In the genomic region with DNA sequence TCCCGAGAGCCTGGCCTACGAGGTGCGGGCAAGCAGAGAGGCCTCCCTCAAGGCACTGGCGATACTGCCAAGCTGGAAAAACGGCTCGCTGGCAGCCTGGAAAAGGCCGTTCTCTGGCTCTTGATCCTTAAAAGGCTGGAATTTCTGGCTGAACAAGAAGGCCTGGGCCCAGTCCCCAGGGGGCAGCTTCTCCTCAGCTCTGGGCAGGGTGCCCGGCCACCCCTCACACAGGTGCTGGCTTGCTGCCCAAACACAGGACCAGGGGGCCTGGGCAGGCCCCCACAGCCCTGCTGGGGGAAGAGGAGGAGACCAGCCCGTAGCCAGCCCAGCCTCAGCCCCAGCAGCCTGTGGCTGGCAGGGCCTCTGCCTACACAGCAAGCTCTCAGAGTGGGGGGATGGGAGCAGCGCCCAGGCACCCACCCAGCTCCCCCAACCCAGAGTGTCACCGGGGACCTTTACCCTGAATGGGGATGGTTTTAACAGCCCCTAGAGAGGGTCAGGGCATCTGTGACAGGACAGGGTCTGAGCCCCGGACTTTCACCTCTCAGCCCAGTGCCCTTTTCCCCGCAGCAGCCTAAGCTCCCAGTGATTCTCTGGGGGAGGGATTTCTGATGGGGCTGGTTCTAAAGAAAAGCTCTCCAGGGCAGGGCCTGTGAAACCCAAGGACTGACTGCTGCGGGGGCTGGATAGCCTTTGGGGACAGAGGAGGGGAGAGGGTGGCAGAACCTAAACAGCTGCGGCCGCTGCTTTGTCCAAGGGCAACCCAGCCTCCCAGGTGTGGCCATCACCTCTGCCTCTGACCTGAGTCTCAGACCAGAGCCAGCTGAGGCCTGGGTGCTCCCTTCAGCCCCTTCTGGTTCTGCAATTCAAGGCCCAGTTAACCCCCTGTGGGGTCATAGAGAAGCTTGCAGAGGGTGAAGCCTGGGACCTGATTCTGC, we compare ENCODE assay signal across 8 cellular contexts. TPM values are rescaled to one million over a fixed set of nuclear protein-coding genes. Genes with fewer than 3 reads are reported as not detected.
DNase-seq lines count a peak whose midpoint lies in the region; ATAC-seq and TF ChIP-seq lines count a peak whose summit lies in the region.

No MANE protein-coding gene starts in this region.

- peak overlapping the region; percentile 93 for H3K27ac Mint-ChIP-seq in activated CD8-positive, alpha-beta T cell treated with anti-CD3 and anti-CD28 coated beads for 36 hours
- no peak overlapping the region for H3K27ac Mint-ChIP-seq in activated naive CD4-positive, alpha-beta T cell treated with anti-CD3 and anti-CD28 coated beads for 36 hours

- TF ChIP-seq POLR2A in heart left ventricle (IDR thresholded peaks at IDR 0.05): no peak

- peaks cover 56% of the 10 kb centered on the region for H3K4me1 Mint-ChIP-seq in activated CD8-positive, alpha-beta T cell treated with anti-CD3 and anti-CD28 coated beads for 36 hours (ENCODE audit: low read depth)
- H3K4me1 Mint-ChIP-seq in activated naive CD4-positive, alpha-beta T cell treated with anti-CD3 and anti-CD28 coated beads for 36 hours (ENCODE audit: low read depth): peaks cover 60% of the 10 kb centered on the region

- CTCF ChIA-PET in activated CD8-positive, alpha-beta T cell treated with anti-CD3 and anti-CD28 coated beads for 36 hours (lab: Charles Lee): interaction anchor here (1.2 to 1.4 kb wide), 3 partner anchors 17 to 140 kb away, joined by 3 to 4 read pairs (median 3); no protein-coding TSS in a partner anchor
- CTCF ChIA-PET in activated naive CD4-positive, alpha-beta T cell treated with anti-CD3 and anti-CD28 coated beads for 36 hours (lab: Charles Lee): no interaction called here

- H3K4me3 ChIP-seq in heart left ventricle (no peak overlapping the region), retinal pigment epithelial cell (ENCODE audit: low read length) (no peak overlapping the region), brain microvascular endothelial cell (ENCODE audit: low read depth, low read length) (no peak overlapping the region)

- H3K27ac ChIP-seq in heart left ventricle (peak overlapping the region; percentile 45 to 95 (median 85)), brain microvascular endothelial cell (no peak overlapping the region)

- TF ChIP-seq CTCF in activated CD8-positive, alpha-beta T cell treated with anti-CD3 and anti-CD28 coated beads for 36 hours (IDR thresholded peaks at IDR 0.05): no peak
- TF ChIP-seq CTCF in heart left ventricle (IDR thresholded peaks at IDR 0.05): peak in 1 of 12 donors; percentile 9
- TF ChIP-seq CTCF in retinal pigment epithelial cell (conservative IDR thresholded peaks at IDR 0.05; ENCODE audit: low read depth, low read length): peak; percentile 13
- no peak for TF ChIP-seq CTCF in brain microvascular endothelial cell (IDR thresholded peaks at IDR 0.05; ENCODE audit: low read depth, low read length, missing control alignments)

- no peaks in the 10 kb centered on the region for H3K36me3 Mint-ChIP-seq in activated CD8-positive, alpha-beta T cell treated with anti-CD3 and anti-CD28 coated beads for 36 hours (ENCODE audit: low read depth)
- no peaks in the 10 kb centered on the region for H3K36me3 Mint-ChIP-seq in activated naive CD4-positive, alpha-beta T cell treated with anti-CD3 and anti-CD28 coated beads for 36 hours (ENCODE audit: low read depth)

- H3K36me3 ChIP-seq in heart left ventricle (no peaks in the 10 kb centered on the region), brain microvascular endothelial cell (replicated peaks) (no peaks in the 10 kb centered on the region)

- H3K27me3 Mint-ChIP-seq in activated CD8-positive, alpha-beta T cell treated with anti-CD3 and anti-CD28 coated beads for 36 hours: no peaks in the 10 kb centered on the region
- no peaks in the 10 kb centered on the region for H3K27me3 Mint-ChIP-seq in activated naive CD4-positive, alpha-beta T cell treated with anti-CD3 and anti-CD28 coated beads for 36 hours (ENCODE audit: low read depth)

- H3K9me3 Mint-ChIP-seq in activated CD8-positive, alpha-beta T cell treated with anti-CD3 and anti-CD28 coated beads for 36 hours: no peaks in the 10 kb centered on the region
- H3K9me3 Mint-ChIP-seq in activated naive CD4-positive, alpha-beta T cell treated with anti-CD3 and anti-CD28 coated beads for 36 hours: no peaks in the 10 kb centered on the region

- DNase-seq in NCI-H524 (lab: John Stamatoyannopoulos, UW) (peak; percentile 48 to 81), NCI-H524 treated with DMSO at 0.1 percent for 48 hours (lab: John Stamatoyannopoulos, UW) (no peak), heart left ventricle (peak in 3 of 5 donors; percentile 45 to 55 (median 50)), retinal pigment epithelial cell (ENCODE audit: low read depth) (no peak), brain microvascular endothelial cell (no peak)
- no peak for DNase-seq in activated CD8-positive, alpha-beta T cell treated with anti-CD3 and anti-CD28 coated beads for 36 hours
- DNase-seq in activated naive CD4-positive, alpha-beta T cell treated with anti-CD3 and anti-CD28 coated beads for 36 hours: no peak

- peaks cover 0 to 41% (median 29%) of the 10 kb centered on the region in 12 donors for H3K4me1 ChIP-seq in heart left ventricle

- intact Hi-C loops in activated CD8-positive, alpha-beta T cell treated with anti-CD3 and anti-CD28 coated beads for 36 hours (cut with micrococcal nuclease): no loop called here
- intact Hi-C loops in heart left ventricle (cut with DNase I): loop anchor here in 2 of 10 donors (5.0 kb wide), 2 partner anchors 32 to 37 kb away; a partner anchor contains a TSS
- intact Hi-C loops in activated naive CD4-positive, alpha-beta T cell treated with anti-CD3 and anti-CD28 coated beads for 36 hours (cut with micrococcal nuclease): loop anchor here (1.0 to 2.0 kb wide), 2 partner anchors 14 to 37 kb away; no protein-coding TSS in a partner anchor

- H3K4me3 Mint-ChIP-seq in activated CD8-positive, alpha-beta T cell treated with anti-CD3 and anti-CD28 coated beads for 36 hours: no peak overlapping the region
- no peak overlapping the region for H3K4me3 Mint-ChIP-seq in activated naive CD4-positive, alpha-beta T cell treated with anti-CD3 and anti-CD28 coated beads for 36 hours

- H3K9me3 ChIP-seq in heart left ventricle: no peaks in the 10 kb centered on the region

- H3K27me3 ChIP-seq in heart left ventricle: no peaks in the 10 kb centered on the region
- H3K27me3 ChIP-seq in brain microvascular endothelial cell (replicated peaks): no peaks in the 10 kb centered on the region

- WGBS in heart left ventricle, 4 donors: 32 to 55% (median 47%) methylated on average over 3 to 16 of the region's 16 CpGs

- POLR2A ChIA-PET in activated CD8-positive, alpha-beta T cell treated with anti-CD3 and anti-CD28 coated beads for 36 hours (lab: Charles Lee): interaction anchor here (0.8 to 14.3 kb wide), 5 partner anchors 13 to 40 kb away, joined by 3 to 135 read pairs (median 5); a partner anchor contains a TSS

- in situ Hi-C loops in brain microvascular endothelial cell (cut with HindIII; ENCODE audit: low pct_ligation_motif_present, low sequenced_read_pairs): no loop called here

- ATAC-seq in activated CD8-positive, alpha-beta T cell treated with anti-CD3 and anti-CD28 coated beads for 36 hours: peak; percentile 25
- peak; percentile 30 to 68 (median 64) for ATAC-seq in heart left ventricle
- no peak for ATAC-seq in HG03520 (IDR thresholded peaks at IDR 0.05; ENCODE audit: unreplicated experiment)

RNA-seq across cellular contexts. Expression of a gene that starts 38.6 kb away (rescaled TPM):
- total RNA-seq in activated CD8-positive, alpha-beta T cell treated with anti-CD3 and anti-CD28 coated beads for 36 hours: 10 to 100 TPM; 34.4 to 40.5 TPM
- total RNA-seq in heart left ventricle: 100 to 1,000 TPM in 4 of 9 donors, 10 to 100 TPM in 5; 38.3 to 136 (median 88.7) TPM
- polyA plus RNA-seq in heart left ventricle: 10 to 100 TPM; 22.2 to 34.2 TPM
- 10 to 100 TPM; 40.7 to 44.7 TPM for total RNA-seq in activated naive CD4-positive, alpha-beta T cell treated with anti-CD3 and anti-CD28 coated beads for 36 hours

Comparison
In these comparisons a context has a peak if more than half of its experiments do, and no peak if none do; other contexts are left out.
1. DNase-seq: peak in NCI-H524 (2 of 2) and heart left ventricle (3 of 5); none in NCI-H524 treated with DMSO at 0.1 percent for 48 hours (single experiment), activated CD8-positive, alpha-beta T cell treated with anti-CD3 and anti-CD28 coated beads for 36 hours (single experiment), retinal pigment epithelial cell (single experiment), activated naive CD4-positive, alpha-beta T cell treated with anti-CD3 and anti-CD28 coated beads for 36 hours (single experiment) and brain microvascular endothelial cell (single experiment).